1 cellular context compared by ENCODE assay signal in genomic region chr6:31680841-31681671, GRCh38.
A peak's percentile ranks its signal among the peaks of the same experiment; 100 is the strongest.
TF ChIP-seq lines count a peak whose summit lies in the region.

Gene LY6G5C (minus strand): TSS chr6:31681067. CDS start chr6:31680373, 694 bp downstream.

TF ChIP-seq in K562, 482 proteins besides CTCF, POLR2A, EP300 and RAD21 (continued from another document and continues in another):
- TF ChIP-seq ELK3 (CRISPR knock-in tag; IDR thresholded peaks at IDR 0.05), result no peak
- TF ChIP-seq PML (IDR thresholded peaks at IDR 0.05; ENCODE audit: low read length), result no peak
- peak in 1 of 2 experiments; percentile 79; a peak in 2 of 4 replicates for TF ChIP-seq ARNT (IDR thresholded peaks at IDR 0.05)
- no peak for TF ChIP-seq MED1 (CRISPR knock-in tag; IDR thresholded peaks at IDR 0.05; ENCODE audit: borderline replicate concordance)
- TF ChIP-seq MXI1 (IDR thresholded peaks at IDR 0.05; ENCODE audit: low read depth, low read length), result 0 out of 2 replicates have a peak, but pooled peaks have one; percentile 27
- 0 out of 2 replicates have a peak, but pooled peaks have one; percentile 44 for TF ChIP-seq MYC (IDR thresholded peaks at IDR 0.05; ENCODE audit: low read depth, low read length)
- no peak for TF ChIP-seq MYC (CRISPR knock-in tag; IDR thresholded peaks at IDR 0.05; ENCODE audit: borderline replicate concordance, low read depth)
- no peak for TF ChIP-seq SRSF9 (IDR thresholded peaks at IDR 0.05; ENCODE audit: borderline replicate concordance, low read depth, low read length)
- no peak for TF ChIP-seq TFAM (CRISPR knock-in tag; conservative IDR thresholded peaks at IDR 0.05)
- TF ChIP-seq CHCHD3 (CRISPR knock-in tag; IDR thresholded peaks at IDR 0.05), result no peak
- no peak for TF ChIP-seq ZNF316 (IDR thresholded peaks at IDR 0.05)
- TF ChIP-seq CBX5 (IDR thresholded peaks at IDR 0.05; ENCODE audit: borderline replicate concordance, low read depth), result 0 out of 2 replicates have a peak, but pooled peaks have one; percentile 10
- TF ChIP-seq ZKSCAN3 (CRISPR knock-in tag; IDR thresholded peaks at IDR 0.05), result no peak
- peak; percentile 71; the same call in 1 of the 2 replicates for TF ChIP-seq ZNF384 (IDR thresholded peaks at IDR 0.05; ENCODE audit: low read depth, low read length)
- peak; percentile 63 for TF ChIP-seq VEZF1 (CRISPR knock-in tag; IDR thresholded peaks at IDR 0.05)
- no peak for TF ChIP-seq NFE2L1 (tag; IDR thresholded peaks at IDR 0.05; ENCODE audit: borderline replicate concordance, low read depth)
- no peak for TF ChIP-seq SUPT5H (IDR thresholded peaks at IDR 0.05)
- TF ChIP-seq IRF2 (CRISPR knock-in tag; IDR thresholded peaks at IDR 0.05), result no peak
- no peak for TF ChIP-seq CBX3 (IDR thresholded peaks at IDR 0.05; ENCODE audit: borderline replicate concordance in 1 of 2, low read length in 2 of 2)
- TF ChIP-seq ZNF668 (CRISPR knock-in tag; IDR thresholded peaks at IDR 0.05), result no peak
- no peak for TF ChIP-seq PRPF4 (IDR thresholded peaks at IDR 0.05; ENCODE audit: insufficient read depth, low read depth, low read length, poor library complexity, severe bottlenecking)
- TF ChIP-seq HCFC1 (IDR thresholded peaks at IDR 0.05; ENCODE audit: low read depth, low read length), result peak; percentile 35; the same call in 1 of the 2 replicates
- TF ChIP-seq ATF7 (IDR thresholded peaks at IDR 0.05), result peak; percentile 67; the same call in 1 of the 2 replicates
- TF ChIP-seq HDAC8 (tag; IDR thresholded peaks at IDR 0.05), result no peak
- no peak for TF ChIP-seq E4F1 (CRISPR knock-in tag; IDR thresholded peaks at IDR 0.05; ENCODE audit: borderline replicate concordance)
- TF ChIP-seq BRD9 (IDR thresholded peaks at IDR 0.05; ENCODE audit: low read depth, partially characterized antibody), result peak; percentile 72
- no peak for TF ChIP-seq HSF4 (CRISPR knock-in tag; IDR thresholded peaks at IDR 0.05; ENCODE audit: borderline replicate concordance)
- no peak for TF ChIP-seq ZNF140 (CRISPR knock-in tag; IDR thresholded peaks at IDR 0.05)
- no peak for TF ChIP-seq CHD7 (IDR thresholded peaks at IDR 0.05; ENCODE audit: low read depth, low read length)
- no peak for TF ChIP-seq HEY1 (CRISPR knock-in tag; IDR thresholded peaks at IDR 0.05; ENCODE audit: borderline replicate concordance)
- TF ChIP-seq PKNOX1 (IDR thresholded peaks at IDR 0.05), result no peak
- TF ChIP-seq ZNF511 (CRISPR knock-in tag; IDR thresholded peaks at IDR 0.05), result no peak; the same call in 1 of the 2 replicates
- no peak for TF ChIP-seq MAFF (IDR thresholded peaks at IDR 0.05; ENCODE audit: low read length)
- TF ChIP-seq WHSC1 (IDR thresholded peaks at IDR 0.05; ENCODE audit: low read length), result no peak
- TF ChIP-seq STAT5B (CRISPR knock-in tag; IDR thresholded peaks at IDR 0.05), result no peak
- TF ChIP-seq PRDM10 (IDR thresholded peaks at IDR 0.05; ENCODE audit: partially characterized antibody), result peak; percentile 13
- peak; percentile 78; the same call in 1 of the 2 replicates for TF ChIP-seq HDGF (IDR thresholded peaks at IDR 0.05)
